Comparison of ENCODE assay signal across 1 cellular context in the genomic region with DNA sequence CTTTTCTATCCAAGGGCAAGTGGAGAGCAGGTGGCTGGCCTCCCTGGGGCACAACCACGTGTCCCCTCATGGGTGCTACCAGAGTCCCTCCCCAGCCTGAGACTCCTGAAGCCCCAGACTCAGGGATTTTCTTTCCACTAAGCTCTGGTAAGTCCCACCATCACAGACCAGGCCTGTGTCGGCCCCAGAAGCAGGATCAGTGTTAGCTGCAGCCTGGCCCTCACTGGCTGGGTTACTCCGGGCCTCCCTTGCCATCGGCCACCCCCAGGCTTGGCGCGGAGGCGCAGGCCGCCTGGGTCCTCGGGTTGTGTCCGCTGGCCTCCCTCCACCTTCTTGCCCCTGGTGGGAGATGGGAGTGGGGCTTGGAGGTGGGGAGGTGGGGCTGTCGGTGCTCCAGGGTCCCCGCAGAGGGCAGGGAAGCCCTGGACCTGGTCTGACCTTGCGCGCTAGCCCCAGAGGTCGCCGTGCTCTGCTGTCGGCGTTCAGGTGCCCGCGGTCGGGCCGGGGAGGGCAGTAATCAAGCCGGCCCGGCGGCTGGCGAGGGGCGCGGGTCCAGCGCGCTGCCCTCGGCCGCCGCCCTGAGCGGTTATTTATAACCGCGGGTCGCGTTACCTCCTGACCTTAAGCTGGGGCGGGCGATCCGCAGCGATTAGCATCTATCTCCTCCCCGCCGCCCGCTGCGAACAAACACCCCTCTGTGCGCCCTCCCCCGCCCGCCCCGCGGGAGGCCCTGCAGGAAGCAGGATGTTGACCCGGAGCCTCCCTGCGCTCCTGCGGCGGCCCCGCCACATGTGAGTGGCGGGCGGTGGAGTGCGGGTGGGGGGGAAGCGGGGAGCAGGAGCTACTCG.
TF ChIP-seq lines count a peak whose summit lies in the region.

No MANE protein-coding gene starts in this region.

TF ChIP-seq in K562, 482 proteins besides CTCF, POLR2A, EP300 and RAD21 (continued from another document and continues in another):
- TF ChIP-seq, protein P1, sequence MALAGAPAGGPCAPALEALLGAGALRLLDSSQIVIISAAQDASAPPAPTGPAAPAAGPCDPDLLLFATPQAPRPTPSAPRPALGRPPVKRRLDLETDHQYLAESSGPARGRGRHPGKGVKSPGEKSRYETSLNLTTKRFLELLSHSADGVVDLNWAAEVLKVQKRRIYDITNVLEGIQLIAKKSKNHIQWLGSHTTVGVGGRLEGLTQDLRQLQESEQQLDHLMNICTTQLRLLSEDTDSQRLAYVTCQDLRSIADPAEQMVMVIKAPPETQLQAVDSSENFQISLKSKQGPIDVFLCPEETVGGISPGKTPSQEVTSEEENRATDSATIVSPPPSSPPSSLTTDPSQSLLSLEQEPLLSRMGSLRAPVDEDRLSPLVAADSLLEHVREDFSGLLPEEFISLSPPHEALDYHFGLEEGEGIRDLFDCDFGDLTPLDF (CRISPR knock-in tag; IDR thresholded peaks at IDR 0.05), result no peak
- TF ChIP-seq, protein P2, sequence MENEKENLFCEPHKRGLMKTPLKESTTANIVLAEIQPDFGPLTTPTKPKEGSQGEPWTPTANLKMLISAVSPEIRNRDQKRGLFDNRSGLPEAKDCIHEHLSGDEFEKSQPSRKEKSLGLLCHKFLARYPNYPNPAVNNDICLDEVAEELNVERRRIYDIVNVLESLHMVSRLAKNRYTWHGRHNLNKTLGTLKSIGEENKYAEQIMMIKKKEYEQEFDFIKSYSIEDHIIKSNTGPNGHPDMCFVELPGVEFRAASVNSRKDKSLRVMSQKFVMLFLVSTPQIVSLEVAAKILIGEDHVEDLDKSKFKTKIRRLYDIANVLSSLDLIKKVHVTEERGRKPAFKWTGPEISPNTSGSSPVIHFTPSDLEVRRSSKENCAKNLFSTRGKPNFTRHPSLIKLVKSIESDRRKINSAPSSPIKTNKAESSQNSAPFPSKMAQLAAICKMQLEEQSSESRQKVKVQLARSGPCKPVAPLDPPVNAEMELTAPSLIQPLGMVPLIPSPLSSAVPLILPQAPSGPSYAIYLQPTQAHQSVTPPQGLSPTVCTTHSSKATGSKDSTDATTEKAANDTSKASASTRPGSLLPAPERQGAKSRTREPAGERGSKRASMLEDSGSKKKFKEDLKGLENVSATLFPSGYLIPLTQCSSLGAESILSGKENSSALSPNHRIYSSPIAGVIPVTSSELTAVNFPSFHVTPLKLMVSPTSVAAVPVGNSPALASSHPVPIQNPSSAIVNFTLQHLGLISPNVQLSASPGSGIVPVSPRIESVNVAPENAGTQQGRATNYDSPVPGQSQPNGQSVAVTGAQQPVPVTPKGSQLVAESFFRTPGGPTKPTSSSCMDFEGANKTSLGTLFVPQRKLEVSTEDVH (IDR thresholded peaks at IDR 0.05; ENCODE audit: low read depth, partially characterized antibody), result no peak
- TF ChIP-seq ZNF77 (CRISPR knock-in tag; IDR thresholded peaks at IDR 0.05) (no peak), TEAD2 (tag; IDR thresholded peaks at IDR 0.05) (no peak), HDGF (IDR thresholded peaks at IDR 0.05) (peak; percentile 39; the same call in 1 of the 2 replicates), TSC22D4 (tag; IDR thresholded peaks at IDR 0.05) (no peak), FIP1L1 (IDR thresholded peaks at IDR 0.05; ENCODE audit: low read depth, low read length, poor library complexity, severe bottlenecking) (peak; percentile 61), ELF2 (CRISPR knock-in tag; IDR thresholded peaks at IDR 0.05) (no peak), SMC3 (conservative IDR thresholded peaks at IDR 0.05; ENCODE audit: insufficient read depth, low read depth, low read length) (no peak), PHF21A (IDR thresholded peaks at IDR 0.05; ENCODE audit: borderline replicate concordance, low read depth) (no peak), BCOR (IDR thresholded peaks at IDR 0.05) (no peak), SPI1 (IDR thresholded peaks at IDR 0.05; ENCODE audit: borderline replicate concordance, low read depth, low read length) (no peak), POLR2B (IDR thresholded peaks at IDR 0.05; ENCODE audit: low read depth, partially characterized antibody) (peak; percentile 68), MIER1 (IDR thresholded peaks at IDR 0.05; ENCODE audit: low read depth) (no peak), ZNF282 (CRISPR knock-in tag; IDR thresholded peaks at IDR 0.05) (no peak), ZNF551 (CRISPR knock-in tag; IDR thresholded peaks at IDR 0.05) (no peak), TAF9B (IDR thresholded peaks at IDR 0.05; ENCODE audit: partially characterized antibody) (no peak), LCOR (CRISPR knock-in tag; IDR thresholded peaks at IDR 0.05) (no peak), ZNF217 (CRISPR knock-in tag; IDR thresholded peaks at IDR 0.05) (no peak), RBM15 (IDR thresholded peaks at IDR 0.05; ENCODE audit: insufficient read depth, low read length) (no peak), ETV1 (tag; conservative IDR thresholded peaks at IDR 0.05; ENCODE audit: low read depth) (peak; percentile 77), ZNF57 (CRISPR knock-in tag; IDR thresholded peaks at IDR 0.05) (no peak), ILK (tag; IDR thresholded peaks at IDR 0.05; ENCODE audit: borderline replicate concordance, low read depth) (no peak), TCF7L2 (IDR thresholded peaks at IDR 0.05; ENCODE audit: low read depth, low read length) (no peak), ZNF184 (CRISPR knock-in tag; IDR thresholded peaks at IDR 0.05) (no peak), ZNF174 (CRISPR knock-in tag; IDR thresholded peaks at IDR 0.05) (no peak), SNIP1 (IDR thresholded peaks at IDR 0.05; ENCODE audit: low read depth) (no peak)
- TF ChIP-seq, protein P3, sequence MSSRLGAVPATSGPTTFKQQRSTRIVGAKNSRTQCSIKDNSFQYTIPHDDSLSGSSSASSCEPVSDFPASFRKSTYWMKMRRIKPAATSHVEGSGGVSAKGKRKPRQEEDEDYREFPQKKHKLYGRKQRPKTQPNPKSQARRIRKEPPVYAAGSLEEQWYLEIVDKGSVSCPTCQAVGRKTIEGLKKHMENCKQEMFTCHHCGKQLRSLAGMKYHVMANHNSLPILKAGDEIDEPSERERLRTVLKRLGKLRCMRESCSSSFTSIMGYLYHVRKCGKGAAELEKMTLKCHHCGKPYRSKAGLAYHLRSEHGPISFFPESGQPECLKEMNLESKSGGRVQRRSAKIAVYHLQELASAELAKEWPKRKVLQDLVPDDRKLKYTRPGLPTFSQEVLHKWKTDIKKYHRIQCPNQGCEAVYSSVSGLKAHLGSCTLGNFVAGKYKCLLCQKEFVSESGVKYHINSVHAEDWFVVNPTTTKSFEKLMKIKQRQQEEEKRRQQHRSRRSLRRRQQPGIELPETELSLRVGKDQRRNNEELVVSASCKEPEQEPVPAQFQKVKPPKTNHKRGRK (tag; IDR thresholded peaks at IDR 0.05), result no peak
- TF ChIP-seq, protein P4, sequence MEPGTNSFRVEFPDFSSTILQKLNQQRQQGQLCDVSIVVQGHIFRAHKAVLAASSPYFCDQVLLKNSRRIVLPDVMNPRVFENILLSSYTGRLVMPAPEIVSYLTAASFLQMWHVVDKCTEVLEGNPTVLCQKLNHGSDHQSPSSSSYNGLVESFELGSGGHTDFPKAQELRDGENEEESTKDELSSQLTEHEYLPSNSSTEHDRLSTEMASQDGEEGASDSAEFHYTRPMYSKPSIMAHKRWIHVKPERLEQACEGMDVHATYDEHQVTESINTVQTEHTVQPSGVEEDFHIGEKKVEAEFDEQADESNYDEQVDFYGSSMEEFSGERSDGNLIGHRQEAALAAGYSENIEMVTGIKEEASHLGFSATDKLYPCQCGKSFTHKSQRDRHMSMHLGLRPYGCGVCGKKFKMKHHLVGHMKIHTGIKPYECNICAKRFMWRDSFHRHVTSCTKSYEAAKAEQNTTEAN (CRISPR knock-in tag; IDR thresholded peaks at IDR 0.05), result no peak
- TF ChIP-seq, protein P5, sequence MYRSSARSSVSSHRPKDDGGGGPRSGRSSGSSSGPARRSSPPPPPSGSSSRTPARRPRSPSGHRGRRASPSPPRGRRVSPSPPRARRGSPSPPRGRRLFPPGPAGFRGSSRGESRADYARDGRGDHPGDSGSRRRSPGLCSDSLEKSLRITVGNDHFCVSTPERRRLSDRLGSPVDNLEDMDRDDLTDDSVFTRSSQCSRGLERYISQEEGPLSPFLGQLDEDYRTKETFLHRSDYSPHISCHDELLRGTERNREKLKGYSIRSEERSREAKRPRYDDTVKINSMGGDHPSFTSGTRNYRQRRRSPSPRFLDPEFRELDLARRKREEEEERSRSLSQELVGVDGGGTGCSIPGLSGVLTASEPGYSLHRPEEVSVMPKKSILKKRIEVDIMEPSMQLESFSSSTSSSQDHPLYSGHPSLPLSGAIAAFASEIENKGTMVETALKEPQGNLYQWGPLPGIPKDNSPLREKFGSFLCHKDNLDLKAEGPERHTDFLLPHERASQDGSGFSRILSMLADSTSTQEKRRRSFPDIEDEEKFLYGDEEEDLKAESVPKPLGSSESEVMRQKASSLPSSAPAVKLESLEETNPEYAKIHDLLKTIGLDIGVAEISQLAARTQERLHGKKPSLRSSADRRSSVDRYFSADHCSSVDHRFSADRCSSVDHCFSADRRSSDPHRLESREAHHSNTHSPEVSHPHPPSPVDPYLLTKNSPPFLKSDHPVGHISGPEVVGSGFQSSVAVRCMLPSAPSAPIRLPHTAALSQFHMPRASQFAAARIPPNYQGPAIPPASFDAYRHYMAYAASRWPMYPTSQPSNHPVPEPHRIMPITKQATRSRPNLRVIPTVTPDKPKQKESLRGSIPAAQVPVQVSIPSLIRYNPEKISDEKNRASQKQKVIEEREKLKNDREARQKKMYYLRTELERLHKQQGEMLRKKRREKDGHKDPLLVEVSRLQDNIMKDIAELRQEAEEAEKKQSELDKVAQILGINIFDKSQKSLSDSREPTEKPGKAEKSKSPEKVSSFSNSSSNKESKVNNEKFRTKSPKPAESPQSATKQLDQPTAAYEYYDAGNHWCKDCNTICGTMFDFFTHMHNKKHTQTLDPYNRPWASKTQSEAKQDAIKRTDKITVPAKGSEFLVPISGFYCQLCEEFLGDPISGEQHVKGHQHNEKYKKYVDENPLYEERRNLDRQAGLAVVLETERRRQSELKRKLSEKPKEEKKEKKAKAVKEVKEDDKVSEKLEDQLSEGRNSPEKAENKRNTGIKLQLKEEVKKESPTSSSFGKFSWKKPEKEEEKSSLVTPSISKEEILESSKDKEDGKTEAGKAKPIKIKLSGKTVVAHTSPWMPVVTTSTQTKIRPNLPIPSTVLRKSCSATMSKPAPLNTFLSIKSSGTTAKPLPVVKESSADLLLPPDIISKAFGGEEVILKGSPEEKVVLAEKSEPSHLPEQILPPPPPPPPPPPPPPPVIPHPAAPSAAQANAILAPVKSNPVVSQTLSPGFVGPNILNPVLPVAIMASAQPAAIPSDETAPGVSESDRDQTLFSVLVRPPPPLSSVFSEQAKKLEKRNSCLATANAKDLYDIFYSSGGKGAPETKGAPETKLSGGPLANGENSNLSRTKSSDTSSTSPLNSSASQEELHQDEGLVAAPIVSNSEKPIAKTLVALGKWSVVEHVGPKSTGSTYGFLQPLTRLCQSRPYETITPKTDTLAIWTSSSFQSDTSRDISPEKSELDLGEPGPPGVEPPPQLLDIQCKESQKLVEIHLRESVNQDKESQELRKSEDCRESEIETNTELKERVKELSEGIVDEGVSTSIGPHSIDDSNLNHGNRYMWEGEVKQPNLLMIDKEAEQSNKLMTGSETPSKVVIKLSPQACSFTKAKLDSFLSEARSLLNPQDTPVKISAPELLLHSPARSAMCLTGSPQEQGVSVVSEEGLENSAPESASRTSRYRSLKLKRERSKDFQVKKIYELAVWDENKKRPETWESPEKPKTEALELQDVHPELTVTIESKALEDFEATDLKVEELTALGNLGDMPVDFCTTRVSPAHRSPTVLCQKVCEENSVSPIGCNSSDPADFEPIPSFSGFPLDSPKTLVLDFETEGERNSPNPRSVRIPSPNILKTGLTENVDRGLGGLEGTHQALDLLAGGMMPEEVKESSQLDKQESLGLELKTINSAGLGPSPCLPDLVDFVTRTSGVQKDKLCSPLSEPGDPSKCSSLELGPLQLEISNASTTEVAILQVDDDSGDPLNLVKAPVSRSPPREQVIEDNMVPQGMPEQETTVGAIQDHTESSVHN (IDR thresholded peaks at IDR 0.05; ENCODE audit: borderline replicate concordance in 1 of 2, low read depth in 1 of 2), result no peak
- TF ChIP-seq, protein P6, sequence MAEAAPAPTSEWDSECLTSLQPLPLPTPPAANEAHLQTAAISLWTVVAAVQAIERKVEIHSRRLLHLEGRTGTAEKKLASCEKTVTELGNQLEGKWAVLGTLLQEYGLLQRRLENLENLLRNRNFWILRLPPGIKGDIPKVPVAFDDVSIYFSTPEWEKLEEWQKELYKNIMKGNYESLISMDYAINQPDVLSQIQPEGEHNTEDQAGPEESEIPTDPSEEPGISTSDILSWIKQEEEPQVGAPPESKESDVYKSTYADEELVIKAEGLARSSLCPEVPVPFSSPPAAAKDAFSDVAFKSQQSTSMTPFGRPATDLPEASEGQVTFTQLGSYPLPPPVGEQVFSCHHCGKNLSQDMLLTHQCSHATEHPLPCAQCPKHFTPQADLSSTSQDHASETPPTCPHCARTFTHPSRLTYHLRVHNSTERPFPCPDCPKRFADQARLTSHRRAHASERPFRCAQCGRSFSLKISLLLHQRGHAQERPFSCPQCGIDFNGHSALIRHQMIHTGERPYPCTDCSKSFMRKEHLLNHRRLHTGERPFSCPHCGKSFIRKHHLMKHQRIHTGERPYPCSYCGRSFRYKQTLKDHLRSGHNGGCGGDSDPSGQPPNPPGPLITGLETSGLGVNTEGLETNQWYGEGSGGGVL (CRISPR knock-in tag; IDR thresholded peaks at IDR 0.05), result no peak
- TF ChIP-seq, protein P7, sequence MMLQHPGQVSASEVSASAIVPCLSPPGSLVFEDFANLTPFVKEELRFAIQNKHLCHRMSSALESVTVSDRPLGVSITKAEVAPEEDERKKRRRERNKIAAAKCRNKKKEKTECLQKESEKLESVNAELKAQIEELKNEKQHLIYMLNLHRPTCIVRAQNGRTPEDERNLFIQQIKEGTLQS (IDR thresholded peaks at IDR 0.05), result no peak
- TF ChIP-seq, protein P7 (CRISPR knock-in tag; conservative IDR thresholded peaks at IDR 0.05), result no peak
- TF ChIP-seq, protein P8, sequence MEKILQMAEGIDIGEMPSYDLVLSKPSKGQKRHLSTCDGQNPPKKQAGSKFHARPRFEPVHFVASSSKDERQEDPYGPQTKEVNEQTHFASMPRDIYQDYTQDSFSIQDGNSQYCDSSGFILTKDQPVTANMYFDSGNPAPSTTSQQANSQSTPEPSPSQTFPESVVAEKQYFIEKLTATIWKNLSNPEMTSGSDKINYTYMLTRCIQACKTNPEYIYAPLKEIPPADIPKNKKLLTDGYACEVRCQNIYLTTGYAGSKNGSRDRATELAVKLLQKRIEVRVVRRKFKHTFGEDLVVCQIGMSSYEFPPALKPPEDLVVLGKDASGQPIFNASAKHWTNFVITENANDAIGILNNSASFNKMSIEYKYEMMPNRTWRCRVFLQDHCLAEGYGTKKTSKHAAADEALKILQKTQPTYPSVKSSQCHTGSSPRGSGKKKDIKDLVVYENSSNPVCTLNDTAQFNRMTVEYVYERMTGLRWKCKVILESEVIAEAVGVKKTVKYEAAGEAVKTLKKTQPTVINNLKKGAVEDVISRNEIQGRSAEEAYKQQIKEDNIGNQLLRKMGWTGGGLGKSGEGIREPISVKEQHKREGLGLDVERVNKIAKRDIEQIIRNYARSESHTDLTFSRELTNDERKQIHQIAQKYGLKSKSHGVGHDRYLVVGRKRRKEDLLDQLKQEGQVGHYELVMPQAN (IDR thresholded peaks at IDR 0.05; ENCODE audit: borderline replicate concordance), result no peak
